19 cellular contexts compared by ENCODE assay signal in genomic region chr5:86688414-86688813, GRCh38.
"Had no signal": no experiment of that assay in that cellular context is flagged by ENCODE, and none has a peak within 500 bp of the region (broad histone marks: within the 10 kb centered on the region; RNA-seq: fewer than 3 reads in every experiment).

No MANE protein-coding gene starts in this region.

- H3K36me3 ChIP-seq: esophagus muscularis mucosa, gastrocnemius medialis, left lung, lower lobe of right lung, pancreas, right lobe of liver, tibial nerve, upper lobe of right lung, vagina had no signal

- DNase-seq: cortex of kidney; effector memory CD4-positive, alpha-beta T cell; gastrocnemius medialis; immature natural killer cell; left lung; lower lobe of right lung; midbrain; occipital lobe; pancreas; right lobe of liver; stimulated activated CD4-positive, alpha-beta T cell treated with anti-CD3 and anti-CD28 coated beads, Interleukin-4, amount 100 ng/mL, for 1 hour; stimulated activated CD8-positive, alpha-beta memory T cell treated with anti-CD3 and anti-CD28 coated beads, Interleukin-4, amount 100 ng/mL, for 48 hours; stimulated activated naive CD8-positive, alpha-beta T cell treated with anti-CD3 and anti-CD28 coated beads, Interleukin-15, Interleukin-2, amounts not matched to agents 100 U/mL and 50 U/mL, for 24 hours; upper lobe of right lung had no signal

- H3K27me3 ChIP-seq: esophagus muscularis mucosa, gastrocnemius medialis, left lung, pancreas, right lobe of liver, tibial nerve, upper lobe of right lung, vagina had no signal

- H3K4me1 ChIP-seq: esophagus muscularis mucosa, gastrocnemius medialis, left lung, lower lobe of right lung, pancreas, right lobe of liver, tibial nerve, upper lobe of right lung, vagina had no signal

- ATAC-seq: gastrocnemius medialis; left lung; lower lobe of right lung; natural killer cell treated with Interleukin-12 subunit alpha and Interleukin-12 subunit beta and Interleukin-15 and Interleukin-18, amount 100 ng/mL, for 72 hours; pancreas; right lobe of liver; stimulated activated effector memory CD8-positive, alpha-beta T cell treated with anti-CD3 and anti-CD28 coated beads, Interleukin-12 subunit alpha, Interleukin-12 subunit beta, amount 100 ng/mL, for 72 hours; stimulated activated naive CD8-positive, alpha-beta T cell treated with anti-CD3 and anti-CD28 coated beads, Interleukin-15, Interleukin-2, amounts not matched to agents 100 U/mL and 50 U/mL, for 24 hours; upper lobe of right lung had no signal

- H3K9me3 ChIP-seq: esophagus muscularis mucosa, gastrocnemius medialis, left lung, lower lobe of right lung, pancreas, right lobe of liver, tibial nerve, upper lobe of right lung, vagina had no signal

- H3K4me3 ChIP-seq: esophagus muscularis mucosa, gastrocnemius medialis, left lung, lower lobe of right lung, pancreas, right lobe of liver, tibial nerve, upper lobe of right lung, vagina had no signal

- H3K27ac ChIP-seq: esophagus muscularis mucosa, gastrocnemius medialis, left lung, lower lobe of right lung, pancreas, right lobe of liver, tibial nerve, upper lobe of right lung, vagina had no signal
